Comparison of ENCODE assay signal across 1 cellular context in the genomic region with DNA sequence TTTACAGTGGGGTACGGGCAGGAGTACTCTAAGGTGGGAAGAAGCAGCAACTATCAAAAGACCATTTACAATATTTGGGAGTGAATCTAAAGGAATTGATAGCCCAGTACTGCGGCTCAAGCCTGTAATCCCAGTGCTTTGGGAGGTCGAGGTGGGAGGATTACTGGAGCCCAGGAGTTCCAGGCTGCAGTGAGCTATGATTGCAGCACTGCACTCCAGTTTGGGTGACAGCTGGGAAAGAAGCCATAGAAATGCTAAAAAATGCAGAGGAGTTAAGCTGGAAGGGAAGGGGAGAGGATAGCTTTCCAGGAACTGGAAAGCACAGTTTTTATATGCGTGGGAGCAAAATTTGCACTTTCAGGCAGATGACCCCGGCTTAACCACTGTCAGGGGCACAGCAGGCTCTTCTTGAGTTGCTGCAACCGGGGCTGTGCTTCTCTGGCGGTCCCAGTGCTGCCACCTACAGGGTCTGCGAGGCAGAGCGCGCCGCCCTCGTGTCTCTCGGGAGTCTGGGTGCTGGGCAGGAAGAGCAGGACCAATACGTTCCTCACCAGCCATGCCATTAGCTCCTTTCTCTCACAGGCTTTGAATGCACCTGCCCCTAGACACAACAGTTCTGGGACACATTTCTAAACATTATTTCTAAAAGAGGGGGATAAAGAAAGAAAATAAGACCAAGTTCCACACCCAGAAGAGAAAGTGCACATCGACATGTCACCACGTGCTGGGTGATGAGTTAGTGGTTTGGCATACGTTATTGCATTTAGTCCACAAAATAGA.
TF ChIP-seq lines count a peak whose summit lies in the region.

No MANE protein-coding gene starts in this region.

TF ChIP-seq in K562, 482 proteins besides CTCF, POLR2A, EP300 and RAD21 (continued from another document and continues in another):
- TF ChIP-seq, protein P1, sequence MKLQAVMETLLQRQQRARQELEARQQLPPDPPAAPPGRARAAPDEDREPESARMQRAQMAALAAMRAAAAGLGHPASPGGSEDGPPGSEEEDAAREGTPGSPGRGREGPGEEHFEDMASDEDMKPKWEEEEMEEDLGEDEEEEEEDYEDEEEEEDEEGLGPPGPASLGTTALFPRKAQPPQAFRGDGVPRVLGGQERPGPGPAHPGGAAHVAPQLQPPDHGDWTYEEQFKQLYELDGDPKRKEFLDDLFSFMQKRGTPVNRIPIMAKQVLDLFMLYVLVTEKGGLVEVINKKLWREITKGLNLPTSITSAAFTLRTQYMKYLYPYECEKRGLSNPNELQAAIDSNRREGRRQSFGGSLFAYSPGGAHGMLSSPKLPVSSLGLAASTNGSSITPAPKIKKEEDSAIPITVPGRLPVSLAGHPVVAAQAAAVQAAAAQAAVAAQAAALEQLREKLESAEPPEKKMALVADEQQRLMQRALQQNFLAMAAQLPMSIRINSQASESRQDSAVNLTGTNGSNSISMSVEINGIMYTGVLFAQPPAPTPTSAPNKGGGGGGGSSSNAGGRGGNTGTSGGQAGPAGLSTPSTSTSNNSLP (IDR thresholded peaks at IDR 0.05; ENCODE audit: borderline replicate concordance, low read depth, low read length): no peak
- TF ChIP-seq ZEB2 (IDR thresholded peaks at IDR 0.05) (no peak), ADNP (tag; IDR thresholded peaks at IDR 0.05) (no peak), SIX5 (IDR thresholded peaks at IDR 0.05; ENCODE audit: borderline replicate concordance in 1 of 2, insufficient read depth in 1 of 2, low read depth in 1 of 2, low read length in 2 of 2) (no peak), NBN (IDR thresholded peaks at IDR 0.05; ENCODE audit: low read depth) (no peak), ZNF584 (CRISPR knock-in tag; IDR thresholded peaks at IDR 0.05; ENCODE audit: low read depth) (no peak), U2AF2 (optimal IDR thresholded peaks at IDR 0.05; ENCODE audit: low read depth, low read length) (no peak), GATA2 (CRISPR knock-in tag; IDR thresholded peaks at IDR 0.05) (no peak), MTF1 (CRISPR knock-in tag; IDR thresholded peaks at IDR 0.05; ENCODE audit: borderline replicate concordance) (no peak), MXI1 (IDR thresholded peaks at IDR 0.05; ENCODE audit: low read depth, low read length) (no peak), FOXP1 (CRISPR knock-in tag; IDR thresholded peaks at IDR 0.05) (no peak), ZKSCAN3 (CRISPR knock-in tag; IDR thresholded peaks at IDR 0.05) (no peak), MYC (IDR thresholded peaks at IDR 0.05; ENCODE audit: low read depth, low read length) (0 out of 2 replicates have a peak, but pooled peaks have one; percentile 38), MYC (CRISPR knock-in tag; IDR thresholded peaks at IDR 0.05; ENCODE audit: borderline replicate concordance, low read depth) (no peak), TCFL5 (CRISPR knock-in tag; conservative IDR thresholded peaks at IDR 0.05) (no peak), GATAD2B (IDR thresholded peaks at IDR 0.05; ENCODE audit: borderline replicate concordance) (no peak), PRMT5 (CRISPR knock-in tag; IDR thresholded peaks at IDR 0.05) (no peak), NONO (IDR thresholded peaks at IDR 0.05; ENCODE audit: low read depth in 2 of 2, low read length in 1 of 2) (no peak), ZNF57 (CRISPR knock-in tag; IDR thresholded peaks at IDR 0.05) (no peak), SIN3A (IDR thresholded peaks at IDR 0.05; ENCODE audit: borderline replicate concordance in 2 of 2, control insufficient read depth in 1 of 2, low read depth in 2 of 2, low read length in 2 of 2) (no peak), ZNF707 (CRISPR knock-in tag; conservative IDR thresholded peaks at IDR 0.05) (no peak), SRSF1 (IDR thresholded peaks at IDR 0.05; ENCODE audit: low read depth, low read length) (no peak), CREM (IDR thresholded peaks at IDR 0.05; ENCODE audit: low read depth) (peak; percentile 37; the same call in 1 of the 2 replicates), TEAD1 (CRISPR knock-in tag; IDR thresholded peaks at IDR 0.05) (no peak), CEBPB (tag; IDR thresholded peaks at IDR 0.05) (no peak), HDAC8 (tag; IDR thresholded peaks at IDR 0.05) (no peak), SMC3 (conservative IDR thresholded peaks at IDR 0.05; ENCODE audit: insufficient read depth, low read depth, low read length) (peak; percentile 43; the same call in 1 of the 2 replicates), SETDB1 (IDR thresholded peaks at IDR 0.05; ENCODE audit: low read length) (no peak), PHB2 (IDR thresholded peaks at IDR 0.05; ENCODE audit: low read depth) (no peak), SMARCB1 (IDR thresholded peaks at IDR 0.05; ENCODE audit: insufficient read length, low read depth) (no peak)
- TF ChIP-seq, protein P2, sequence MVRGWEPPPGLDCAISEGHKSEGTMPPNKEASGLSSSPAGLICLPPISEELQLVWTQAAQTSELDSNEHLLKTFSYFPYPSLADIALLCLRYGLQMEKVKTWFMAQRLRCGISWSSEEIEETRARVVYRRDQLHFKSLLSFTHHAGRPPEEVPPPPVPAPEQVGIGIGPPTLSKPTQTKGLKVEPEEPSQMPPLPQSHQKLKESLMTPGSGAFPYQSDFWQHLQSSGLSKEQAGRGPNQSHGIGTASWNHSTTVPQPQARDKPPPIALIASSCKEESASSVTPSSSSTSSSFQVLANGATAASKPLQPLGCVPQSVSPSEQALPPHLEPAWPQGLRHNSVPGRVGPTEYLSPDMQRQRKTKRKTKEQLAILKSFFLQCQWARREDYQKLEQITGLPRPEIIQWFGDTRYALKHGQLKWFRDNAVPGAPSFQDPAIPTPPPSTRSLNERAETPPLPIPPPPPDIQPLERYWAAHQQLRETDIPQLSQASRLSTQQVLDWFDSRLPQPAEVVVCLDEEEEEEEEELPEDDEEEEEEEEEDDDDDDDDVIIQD (CRISPR knock-in tag; IDR thresholded peaks at IDR 0.05): no peak
- TF ChIP-seq, protein P3, sequence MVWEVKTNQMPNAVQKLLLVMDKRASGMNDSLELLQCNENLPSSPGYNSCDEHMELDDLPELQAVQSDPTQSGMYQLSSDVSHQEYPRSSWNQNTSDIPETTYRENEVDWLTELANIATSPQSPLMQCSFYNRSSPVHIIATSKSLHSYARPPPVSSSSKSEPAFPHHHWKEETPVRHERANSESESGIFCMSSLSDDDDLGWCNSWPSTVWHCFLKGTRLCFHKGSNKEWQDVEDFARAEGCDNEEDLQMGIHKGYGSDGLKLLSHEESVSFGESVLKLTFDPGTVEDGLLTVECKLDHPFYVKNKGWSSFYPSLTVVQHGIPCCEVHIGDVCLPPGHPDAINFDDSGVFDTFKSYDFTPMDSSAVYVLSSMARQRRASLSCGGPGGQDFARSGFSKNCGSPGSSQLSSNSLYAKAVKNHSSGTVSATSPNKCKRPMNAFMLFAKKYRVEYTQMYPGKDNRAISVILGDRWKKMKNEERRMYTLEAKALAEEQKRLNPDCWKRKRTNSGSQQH (CRISPR knock-in tag; IDR thresholded peaks at IDR 0.05): no peak
- TF ChIP-seq, protein P4, sequence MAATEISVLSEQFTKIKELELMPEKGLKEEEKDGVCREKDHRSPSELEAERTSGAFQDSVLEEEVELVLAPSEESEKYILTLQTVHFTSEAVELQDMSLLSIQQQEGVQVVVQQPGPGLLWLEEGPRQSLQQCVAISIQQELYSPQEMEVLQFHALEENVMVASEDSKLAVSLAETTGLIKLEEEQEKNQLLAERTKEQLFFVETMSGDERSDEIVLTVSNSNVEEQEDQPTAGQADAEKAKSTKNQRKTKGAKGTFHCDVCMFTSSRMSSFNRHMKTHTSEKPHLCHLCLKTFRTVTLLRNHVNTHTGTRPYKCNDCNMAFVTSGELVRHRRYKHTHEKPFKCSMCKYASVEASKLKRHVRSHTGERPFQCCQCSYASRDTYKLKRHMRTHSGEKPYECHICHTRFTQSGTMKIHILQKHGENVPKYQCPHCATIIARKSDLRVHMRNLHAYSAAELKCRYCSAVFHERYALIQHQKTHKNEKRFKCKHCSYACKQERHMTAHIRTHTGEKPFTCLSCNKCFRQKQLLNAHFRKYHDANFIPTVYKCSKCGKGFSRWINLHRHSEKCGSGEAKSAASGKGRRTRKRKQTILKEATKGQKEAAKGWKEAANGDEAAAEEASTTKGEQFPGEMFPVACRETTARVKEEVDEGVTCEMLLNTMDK (IDR thresholded peaks at IDR 0.05; ENCODE audit: borderline replicate concordance, insufficient read depth, low read depth, low read length, poor library complexity, severe bottlenecking): peak; percentile 48
- TF ChIP-seq, protein P5, sequence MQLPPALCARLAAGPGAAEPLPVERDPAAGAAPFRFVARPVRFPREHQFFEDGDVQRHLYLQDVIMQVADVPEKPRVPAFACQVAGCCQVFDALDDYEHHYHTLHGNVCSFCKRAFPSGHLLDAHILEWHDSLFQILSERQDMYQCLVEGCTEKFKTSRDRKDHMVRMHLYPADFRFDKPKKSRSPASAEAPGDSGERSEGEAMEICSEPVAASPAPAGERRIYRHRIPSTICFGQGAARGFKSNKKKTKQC (CRISPR knock-in tag; IDR thresholded peaks at IDR 0.05): no peak
- TF ChIP-seq, protein P6, sequence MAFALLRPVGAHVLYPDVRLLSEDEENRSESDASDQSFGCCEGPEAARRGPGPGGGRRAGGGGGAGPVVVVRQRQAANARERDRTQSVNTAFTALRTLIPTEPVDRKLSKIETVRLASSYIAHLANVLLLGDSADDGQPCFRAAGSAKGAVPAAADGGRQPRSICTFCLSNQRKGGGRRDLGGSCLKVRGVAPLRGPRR (CRISPR knock-in tag; IDR thresholded peaks at IDR 0.05): no peak
- TF ChIP-seq, protein P7, sequence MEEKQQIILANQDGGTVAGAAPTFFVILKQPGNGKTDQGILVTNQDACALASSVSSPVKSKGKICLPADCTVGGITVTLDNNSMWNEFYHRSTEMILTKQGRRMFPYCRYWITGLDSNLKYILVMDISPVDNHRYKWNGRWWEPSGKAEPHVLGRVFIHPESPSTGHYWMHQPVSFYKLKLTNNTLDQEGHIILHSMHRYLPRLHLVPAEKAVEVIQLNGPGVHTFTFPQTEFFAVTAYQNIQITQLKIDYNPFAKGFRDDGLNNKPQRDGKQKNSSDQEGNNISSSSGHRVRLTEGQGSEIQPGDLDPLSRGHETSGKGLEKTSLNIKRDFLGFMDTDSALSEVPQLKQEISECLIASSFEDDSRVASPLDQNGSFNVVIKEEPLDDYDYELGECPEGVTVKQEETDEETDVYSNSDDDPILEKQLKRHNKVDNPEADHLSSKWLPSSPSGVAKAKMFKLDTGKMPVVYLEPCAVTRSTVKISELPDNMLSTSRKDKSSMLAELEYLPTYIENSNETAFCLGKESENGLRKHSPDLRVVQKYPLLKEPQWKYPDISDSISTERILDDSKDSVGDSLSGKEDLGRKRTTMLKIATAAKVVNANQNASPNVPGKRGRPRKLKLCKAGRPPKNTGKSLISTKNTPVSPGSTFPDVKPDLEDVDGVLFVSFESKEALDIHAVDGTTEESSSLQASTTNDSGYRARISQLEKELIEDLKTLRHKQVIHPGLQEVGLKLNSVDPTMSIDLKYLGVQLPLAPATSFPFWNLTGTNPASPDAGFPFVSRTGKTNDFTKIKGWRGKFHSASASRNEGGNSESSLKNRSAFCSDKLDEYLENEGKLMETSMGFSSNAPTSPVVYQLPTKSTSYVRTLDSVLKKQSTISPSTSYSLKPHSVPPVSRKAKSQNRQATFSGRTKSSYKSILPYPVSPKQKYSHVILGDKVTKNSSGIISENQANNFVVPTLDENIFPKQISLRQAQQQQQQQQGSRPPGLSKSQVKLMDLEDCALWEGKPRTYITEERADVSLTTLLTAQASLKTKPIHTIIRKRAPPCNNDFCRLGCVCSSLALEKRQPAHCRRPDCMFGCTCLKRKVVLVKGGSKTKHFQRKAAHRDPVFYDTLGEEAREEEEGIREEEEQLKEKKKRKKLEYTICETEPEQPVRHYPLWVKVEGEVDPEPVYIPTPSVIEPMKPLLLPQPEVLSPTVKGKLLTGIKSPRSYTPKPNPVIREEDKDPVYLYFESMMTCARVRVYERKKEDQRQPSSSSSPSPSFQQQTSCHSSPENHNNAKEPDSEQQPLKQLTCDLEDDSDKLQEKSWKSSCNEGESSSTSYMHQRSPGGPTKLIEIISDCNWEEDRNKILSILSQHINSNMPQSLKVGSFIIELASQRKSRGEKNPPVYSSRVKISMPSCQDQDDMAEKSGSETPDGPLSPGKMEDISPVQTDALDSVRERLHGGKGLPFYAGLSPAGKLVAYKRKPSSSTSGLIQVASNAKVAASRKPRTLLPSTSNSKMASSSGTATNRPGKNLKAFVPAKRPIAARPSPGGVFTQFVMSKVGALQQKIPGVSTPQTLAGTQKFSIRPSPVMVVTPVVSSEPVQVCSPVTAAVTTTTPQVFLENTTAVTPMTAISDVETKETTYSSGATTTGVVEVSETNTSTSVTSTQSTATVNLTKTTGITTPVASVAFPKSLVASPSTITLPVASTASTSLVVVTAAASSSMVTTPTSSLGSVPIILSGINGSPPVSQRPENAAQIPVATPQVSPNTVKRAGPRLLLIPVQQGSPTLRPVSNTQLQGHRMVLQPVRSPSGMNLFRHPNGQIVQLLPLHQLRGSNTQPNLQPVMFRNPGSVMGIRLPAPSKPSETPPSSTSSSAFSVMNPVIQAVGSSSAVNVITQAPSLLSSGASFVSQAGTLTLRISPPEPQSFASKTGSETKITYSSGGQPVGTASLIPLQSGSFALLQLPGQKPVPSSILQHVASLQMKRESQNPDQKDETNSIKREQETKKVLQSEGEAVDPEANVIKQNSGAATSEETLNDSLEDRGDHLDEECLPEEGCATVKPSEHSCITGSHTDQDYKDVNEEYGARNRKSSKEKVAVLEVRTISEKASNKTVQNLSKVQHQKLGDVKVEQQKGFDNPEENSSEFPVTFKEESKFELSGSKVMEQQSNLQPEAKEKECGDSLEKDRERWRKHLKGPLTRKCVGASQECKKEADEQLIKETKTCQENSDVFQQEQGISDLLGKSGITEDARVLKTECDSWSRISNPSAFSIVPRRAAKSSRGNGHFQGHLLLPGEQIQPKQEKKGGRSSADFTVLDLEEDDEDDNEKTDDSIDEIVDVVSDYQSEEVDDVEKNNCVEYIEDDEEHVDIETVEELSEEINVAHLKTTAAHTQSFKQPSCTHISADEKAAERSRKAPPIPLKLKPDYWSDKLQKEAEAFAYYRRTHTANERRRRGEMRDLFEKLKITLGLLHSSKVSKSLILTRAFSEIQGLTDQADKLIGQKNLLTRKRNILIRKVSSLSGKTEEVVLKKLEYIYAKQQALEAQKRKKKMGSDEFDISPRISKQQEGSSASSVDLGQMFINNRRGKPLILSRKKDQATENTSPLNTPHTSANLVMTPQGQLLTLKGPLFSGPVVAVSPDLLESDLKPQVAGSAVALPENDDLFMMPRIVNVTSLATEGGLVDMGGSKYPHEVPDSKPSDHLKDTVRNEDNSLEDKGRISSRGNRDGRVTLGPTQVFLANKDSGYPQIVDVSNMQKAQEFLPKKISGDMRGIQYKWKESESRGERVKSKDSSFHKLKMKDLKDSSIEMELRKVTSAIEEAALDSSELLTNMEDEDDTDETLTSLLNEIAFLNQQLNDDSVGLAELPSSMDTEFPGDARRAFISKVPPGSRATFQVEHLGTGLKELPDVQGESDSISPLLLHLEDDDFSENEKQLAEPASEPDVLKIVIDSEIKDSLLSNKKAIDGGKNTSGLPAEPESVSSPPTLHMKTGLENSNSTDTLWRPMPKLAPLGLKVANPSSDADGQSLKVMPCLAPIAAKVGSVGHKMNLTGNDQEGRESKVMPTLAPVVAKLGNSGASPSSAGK (IDR thresholded peaks at IDR 0.05): peak; percentile 44
- TF ChIP-seq, protein P8, sequence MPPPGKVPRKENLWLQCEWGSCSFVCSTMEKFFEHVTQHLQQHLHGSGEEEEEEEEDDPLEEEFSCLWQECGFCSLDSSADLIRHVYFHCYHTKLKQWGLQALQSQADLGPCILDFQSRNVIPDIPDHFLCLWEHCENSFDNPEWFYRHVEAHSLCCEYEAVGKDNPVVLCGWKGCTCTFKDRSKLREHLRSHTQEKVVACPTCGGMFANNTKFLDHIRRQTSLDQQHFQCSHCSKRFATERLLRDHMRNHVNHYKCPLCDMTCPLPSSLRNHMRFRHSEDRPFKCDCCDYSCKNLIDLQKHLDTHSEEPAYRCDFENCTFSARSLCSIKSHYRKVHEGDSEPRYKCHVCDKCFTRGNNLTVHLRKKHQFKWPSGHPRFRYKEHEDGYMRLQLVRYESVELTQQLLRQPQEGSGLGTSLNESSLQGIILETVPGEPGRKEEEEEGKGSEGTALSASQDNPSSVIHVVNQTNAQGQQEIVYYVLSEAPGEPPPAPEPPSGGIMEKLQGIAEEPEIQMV (tag; conservative IDR thresholded peaks at IDR 0.05; ENCODE audit: low read depth): no peak
